ENCODE assay signal across 23 cellular contexts in genomic region chr5:14753947-14754346, GRCh38.
DNase-seq lines count a peak whose midpoint lies in the region; ATAC-seq, FAIRE-seq and TF ChIP-seq lines count a peak whose summit lies in the region.
"Had no signal": no experiment of that assay in that cellular context is flagged by ENCODE, and none has a peak within 500 bp of the region (broad histone marks: within the 10 kb centered on the region; RNA-seq: fewer than 3 reads in every experiment).

No MANE protein-coding gene starts in this region.

- H3K4me2 ChIP-seq in HepG2 (ENCODE audit: low read depth, low read length) (no peak overlapping the region), hepatocyte (no peak overlapping the region)

- no peak overlapping the region for H3K9ac ChIP-seq in HepG2 (ENCODE audit: insufficient read depth, low read depth, low read length)

- H3K79me2 ChIP-seq in HepG2 (ENCODE audit: insufficient read depth, low read length), result no peaks in the 10 kb centered on the region
- no peaks in the 10 kb centered on the region for H3K79me2 ChIP-seq in hepatocyte

- TF ChIP-seq EP300 in HepG2 (IDR thresholded peaks at IDR 0.05; ENCODE audit: low read depth in 2 of 2, low read length in 2 of 2), result no peak
- TF ChIP-seq EP300 in HepG2 (CRISPR knock-in tag; IDR thresholded peaks at IDR 0.05; ENCODE audit: borderline replicate concordance), result no peak

- ATAC-seq in HepG2, result no peak
- ATAC-seq in right lobe of liver, result no peak
- no peak for ATAC-seq in activated naive CD8-positive, alpha-beta T cell treated with anti-CD3 and anti-CD28 coated beads, Interleukin-2, amount 50 U/mL, for 24 hours

- H3K36me3 Mint-ChIP-seq in activated naive CD8-positive, alpha-beta T cell treated with anti-CD3 and anti-CD28 coated beads, Interleukin-2, amount 50 U/mL, for 24 hours (ENCODE audit: low read depth), result peaks cover 33% of the 10 kb centered on the region
- H3K36me3 Mint-ChIP-seq in immature natural killer cell, result peaks cover 20 to 45% (median 40%) of the 10 kb centered on the region in 3 donors

- H3K4me3 Mint-ChIP-seq in activated naive CD8-positive, alpha-beta T cell treated with anti-CD3 and anti-CD28 coated beads, Interleukin-2, amount 50 U/mL, for 24 hours, result no peak overlapping the region
- no peak overlapping the region for H3K4me3 Mint-ChIP-seq in immature natural killer cell
- H3K4me3 Mint-ChIP-seq: activated CD4-positive, alpha-beta memory T cell treated with anti-CD3 and anti-CD28 coated beads for 36 hours; activated naive CD8-positive, alpha-beta T cell treated with anti-CD3 and anti-CD28 coated beads, Interleukin-2, amount 10 ng/mL, durations not matched to agents 7 days and 5 days had no signal

- no peak for TF ChIP-seq CTCF in HepG2 (CRISPR knock-in tag; IDR thresholded peaks at IDR 0.05)
- no peak for TF ChIP-seq CTCF in right lobe of liver (IDR thresholded peaks at IDR 0.05)
- TF ChIP-seq CTCF in hepatocyte (IDR thresholded peaks at IDR 0.05; ENCODE audit: poor library complexity), result no peak

- no peaks in the 10 kb centered on the region for H3K27me3 Mint-ChIP-seq in activated naive CD8-positive, alpha-beta T cell treated with anti-CD3 and anti-CD28 coated beads, Interleukin-2, amount 50 U/mL, for 24 hours
- H3K27me3 Mint-ChIP-seq in immature natural killer cell (ENCODE audit: low read depth in 3 of 3), result peaks cover 0 to 2% (median 0%) of the 10 kb centered on the region in 3 donors
- H3K27me3 Mint-ChIP-seq: activated CD4-positive, alpha-beta memory T cell treated with anti-CD3 and anti-CD28 coated beads for 36 hours; activated naive CD8-positive, alpha-beta T cell treated with anti-CD3 and anti-CD28 coated beads, Interleukin-2, amount 10 ng/mL, durations not matched to agents 7 days and 5 days had no signal

- CTCF ChIA-PET in HepG2 (lab: Yijun Ruan, JAX; ENCODE audit: low intra/inter-chr PET ratio, low total read pairs), result no interaction called here

- H3K36me3 ChIP-seq in HepG2 (replicated peaks in 1 of 2; ENCODE audit: control insufficient read depth in 1 of 2, insufficient read depth in 2 of 2, low read length in 2 of 2), result peaks cover 12 to 29% of the 10 kb centered on the region in 2 experiments; a peak in 4 of 5 replicates
- peaks cover 0 to 14% (median 0%) of the 10 kb centered on the region in 4 donors for H3K36me3 ChIP-seq in right lobe of liver
- no peaks in the 10 kb centered on the region for H3K36me3 ChIP-seq in hepatocyte (replicated peaks; ENCODE audit: insufficient read depth, low read depth)

- peak overlapping the region; percentile 76 for H3K27ac ChIP-seq in HepG2 (ENCODE audit: extremely low read length, insufficient read depth, low read length)
- H3K27ac ChIP-seq in right lobe of liver, result no peak overlapping the region
- H3K27ac ChIP-seq in hepatocyte, result peak overlapping the region; percentile 14
- H3K27ac ChIP-seq: epithelial cell of prostate, upper lobe of left lung had no signal

- POLR2A ChIA-PET in HepG2 (lab: Yijun Ruan, JAX), result interaction anchor here (2.1 kb wide), 1 partner anchor 26 kb away, joined by 13 read pairs; no protein-coding TSS in a partner anchor

- intact Hi-C loops in HepG2 (cut with micrococcal nuclease; ENCODE audit: unreplicated experiment) (no loop called here), right lobe of liver (cut with DNase I) (no loop called here)

- H2AFZ ChIP-seq in HepG2 (ENCODE audit: low read length) (no peak overlapping the region), hepatocyte (no peak overlapping the region)

- no peak overlapping the region for H3K27ac Mint-ChIP-seq in activated naive CD8-positive, alpha-beta T cell treated with anti-CD3 and anti-CD28 coated beads, Interleukin-2, amount 50 U/mL, for 24 hours
- no peak overlapping the region for H3K27ac Mint-ChIP-seq in immature natural killer cell
- H3K27ac Mint-ChIP-seq: activated CD4-positive, alpha-beta memory T cell treated with anti-CD3 and anti-CD28 coated beads for 36 hours; activated naive CD8-positive, alpha-beta T cell treated with anti-CD3 and anti-CD28 coated beads, Interleukin-2, amount 10 ng/mL, durations not matched to agents 7 days and 5 days had no signal

- TF ChIP-seq RAD21 in HepG2 (CRISPR knock-in tag; IDR thresholded peaks at IDR 0.05), result no peak

- H3K9me3 ChIP-seq in HepG2 (ENCODE audit: low read length) (no peaks in the 10 kb centered on the region), right lobe of liver (no peaks in the 10 kb centered on the region), hepatocyte (ENCODE audit: low read depth) (no peaks in the 10 kb centered on the region)
- H3K9me3 ChIP-seq: upper lobe of left lung had no signal

- no TSS peak for BruUV-seq in HepG2 (replicated peaks; lab: Mats Ljungman, UMichigan)

- H3K4me1 Mint-ChIP-seq in activated naive CD8-positive, alpha-beta T cell treated with anti-CD3 and anti-CD28 coated beads, Interleukin-2, amount 50 U/mL, for 24 hours, result peaks cover 10% of the 10 kb centered on the region
- no peaks in the 10 kb centered on the region for H3K4me1 Mint-ChIP-seq in immature natural killer cell
- H3K4me1 Mint-ChIP-seq: activated naive CD8-positive, alpha-beta T cell treated with anti-CD3 and anti-CD28 coated beads, Interleukin-2, amount 10 ng/mL, durations not matched to agents 7 days and 5 days had no signal

- H3K27me3 ChIP-seq in HepG2 (ENCODE audit: control insufficient read depth in 1 of 2, insufficient read depth in 2 of 2, low read length in 2 of 2) (no peaks in the 10 kb centered on the region), right lobe of liver (no peaks in the 10 kb centered on the region), hepatocyte (no peaks in the 10 kb centered on the region)
- H3K27me3 ChIP-seq: upper lobe of left lung had no signal

- no peak overlapping the region for H3K4me3 ChIP-seq in HepG2 (replicated peaks in 1 of 3; ENCODE audit: insufficient read depth in 1 of 3, low read depth in 2 of 3, low read length in 3 of 3)
- no peak overlapping the region for H3K4me3 ChIP-seq in right lobe of liver
- H3K4me3 ChIP-seq in hepatocyte, result no peak overlapping the region
- H3K4me3 ChIP-seq: upper lobe of left lung had no signal

- H3K4me1 ChIP-seq in HepG2 (ENCODE audit: insufficient read depth, low read length), result peaks cover 33% of the 10 kb centered on the region
- H3K4me1 ChIP-seq in right lobe of liver, result no peaks in the 10 kb centered on the region
- H3K4me1 ChIP-seq in hepatocyte (ENCODE audit: insufficient read depth), result no peaks in the 10 kb centered on the region
- H3K4me1 ChIP-seq: upper lobe of left lung had no signal

- in situ Hi-C loops in HepG2 (cut with HindIII; ENCODE audit: extremely low pct_ligation_motif_present, low pct_unique_long_range_greater_than_20kb), result no loop called here

- no peak for DNase-seq in HepG2 (ENCODE audit: low spot score)
- DNase-seq in right lobe of liver, result no peak
- DNase-seq in cerebellum (ENCODE audit: low spot score), result peak; percentile 84
- no peak for DNase-seq in hepatocyte (ENCODE audit: low spot score)
- DNase-seq in activated naive CD8-positive, alpha-beta T cell treated with anti-CD3 and anti-CD28 coated beads, Interleukin-2, amount 50 U/mL, for 24 hours, result no peak
- DNase-seq in NCI-H748 treated with DMSO at 0.1 percent for 48 hours (lab: John Stamatoyannopoulos, UW), result no peak
- DNase-seq in immature natural killer cell, result no peak
- no peak for DNase-seq in RCC 7860 (ENCODE audit: low spot score)
- DNase-seq: activated CD4-positive, alpha-beta memory T cell treated with anti-CD3 and anti-CD28 coated beads for 36 hours; activated CD8-positive, alpha-beta memory T cell treated with anti-CD3 and anti-CD28 coated beads, Interleukin-2, amount 50 U/mL, for 48 hours; activated naive CD8-positive, alpha-beta T cell treated with anti-CD3 and anti-CD28 coated beads, Interleukin-2, amount 10 ng/mL, durations not matched to agents 7 days and 5 days; AML-193; DMS79; effector CD4-positive, alpha-beta T cell; KG1; NCI-H146; NK-92 treated with Interleukin-12 subunit alpha and Interleukin-12 subunit beta, amount 100 ng/mL, for 24 hours; stimulated activated CD8-positive, alpha-beta memory T cell treated with anti-CD3 and anti-CD28 coated beads, Interleukin-4, amount 100 ng/mL, for 48 hours; upper lobe of left lung had no signal

- 77% methylated on average over 3 of the region's 3 CpGs for WGBS in HepG2 (ENCODE audit: low lambda C conversion rate)
- 75% methylated on average over 3 of the region's 3 CpGs for WGBS in right lobe of liver (ENCODE audit: insufficient coverage, low coverage, low lambda C conversion rate, missing lambda C conversion rate)
- WGBS in hepatocyte (ENCODE audit: low lambda C conversion rate, missing lambda C conversion rate), result 52% methylated on average over 3 of the region's 3 CpGs

- no peaks in the 10 kb centered on the region for H3K9me2 ChIP-seq in hepatocyte (replicated peaks; ENCODE audit: insufficient read depth)

- FAIRE-seq in HepG2 (lab: Jason Lieb, UNC), result no peak
- no peak for FAIRE-seq in RCC 7860 (lab: Jason Lieb, UNC)
- FAIRE-seq: GM18507, H1, keratinocyte had no signal

- TF ChIP-seq POLR2A in HepG2 (IDR thresholded peaks at IDR 0.05; ENCODE audit: insufficient read depth in 1 of 2, low read depth in 2 of 2, low read length in 2 of 2), result no peak
- TF ChIP-seq POLR2A in right lobe of liver (IDR thresholded peaks at IDR 0.05), result no peak

- H4K20me1 ChIP-seq in HepG2 (ENCODE audit: insufficient read depth, low read length), result no peaks in the 10 kb centered on the region
- no peaks in the 10 kb centered on the region for H4K20me1 ChIP-seq in hepatocyte (ENCODE audit: insufficient read depth, poor library complexity, severe bottlenecking)

- no peaks in the 10 kb centered on the region for H3K9me3 Mint-ChIP-seq in activated naive CD8-positive, alpha-beta T cell treated with anti-CD3 and anti-CD28 coated beads, Interleukin-2, amount 50 U/mL, for 24 hours
- H3K9me3 Mint-ChIP-seq in immature natural killer cell, result no peaks in the 10 kb centered on the region
- H3K9me3 Mint-ChIP-seq: activated CD4-positive, alpha-beta memory T cell treated with anti-CD3 and anti-CD28 coated beads for 36 hours; activated naive CD8-positive, alpha-beta T cell treated with anti-CD3 and anti-CD28 coated beads, Interleukin-2, amount 10 ng/mL, durations not matched to agents 7 days and 5 days had no signal

TF ChIP-seq in HepG2, 621 proteins besides CTCF, POLR2A, EP300 and RAD21 (continues in another document):
- no peak for TF ChIP-seq KDM2A (CRISPR knock-in tag; IDR thresholded peaks at IDR 0.05; ENCODE audit: borderline replicate concordance, low read depth)
- TF ChIP-seq ZFP36 (IDR thresholded peaks at IDR 0.05; ENCODE audit: borderline replicate concordance, low read depth, low read length, partially characterized antibody), result no peak
- TF ChIP-seq HNRNPUL1 (IDR thresholded peaks at IDR 0.05; ENCODE audit: low read depth, low read length), result no peak
- no peak for TF ChIP-seq ZBTB38 (CRISPR knock-in tag; IDR thresholded peaks at IDR 0.05)
- no peak for TF ChIP-seq DNMT1 (CRISPR knock-in tag; IDR thresholded peaks at IDR 0.05)

Comparison
In these comparisons a context has a peak if more than half of its experiments do, and no peak if none do; other contexts are left out.
1. H3K27ac ChIP-seq: peak in HepG2 (single experiment) and hepatocyte (single experiment); none in right lobe of liver (0 of 3).